ENCODE assay signal across 8 cellular contexts in the genomic region with DNA sequence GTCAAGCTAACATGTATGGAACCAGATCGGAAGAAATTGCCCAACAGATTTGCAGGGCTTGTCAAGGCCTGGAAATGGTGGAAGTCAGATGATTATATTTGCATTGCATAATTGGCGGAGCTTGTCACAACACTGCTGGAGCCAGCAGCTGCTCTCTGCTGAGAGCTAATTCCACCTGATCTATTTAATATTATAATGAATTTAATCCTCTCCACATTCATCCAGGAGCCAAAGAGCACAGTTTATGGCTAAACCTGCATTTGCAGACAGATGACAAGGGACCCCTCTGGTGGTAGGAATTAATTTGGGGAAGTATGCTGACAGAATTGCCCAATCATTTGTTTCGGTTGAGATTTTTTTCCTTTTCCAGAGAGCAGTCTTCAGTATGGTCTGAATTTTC.
DNase-seq lines count a peak whose midpoint lies in the region; ATAC-seq and TF ChIP-seq lines count a peak whose summit lies in the region.

No MANE protein-coding gene starts in this region.

- no peak overlapping the region for H2AFZ ChIP-seq in SK-N-SH (ENCODE audit: low read depth)

- DNase-seq in BE2C, result peak; percentile 52
- DNase-seq in NB4 (ENCODE audit: low read depth), result peak; percentile 25
- DNase-seq in SK-N-SH, result peak; percentile 22
- no peak for DNase-seq in left lobe of liver (ENCODE audit: low spot score)
- no peak for DNase-seq in activated naive CD4-positive, alpha-beta T cell treated with anti-CD3 and anti-CD28 coated beads, Interleukin-2, amount 50 U/mL, for 16 hours
- DNase-seq in activated CD4-positive, alpha-beta T cell treated with anti-CD3 and anti-CD28 coated beads for 36 hours, result no peak
- DNase-seq in stimulated activated CD4-positive, alpha-beta T cell treated with anti-CD3 and anti-CD28 coated beads, Interleukin-12 subunit alpha, Interleukin-12 subunit beta, amount 100 ng/mL, for 4 hours, result no peak

- H3K36me3 ChIP-seq in BE2C, result no peaks in the 10 kb centered on the region
- no peaks in the 10 kb centered on the region for H3K36me3 ChIP-seq in SK-N-SH (replicated peaks in 1 of 2; ENCODE audit: control insufficient read depth in 1 of 2, insufficient read depth in 2 of 2, low read length in 1 of 2)

- no peak overlapping the region for H3K4me2 ChIP-seq in SK-N-SH

- peak; percentile 52 for ATAC-seq in left lobe of liver
- no peak for ATAC-seq in HG03280 (IDR thresholded peaks at IDR 0.05; ENCODE audit: unreplicated experiment)
- no peak for ATAC-seq in activated CD4-positive, alpha-beta T cell treated with anti-CD3 and anti-CD28 coated beads for 36 hours

- H3K9me3 ChIP-seq in BE2C (no peaks in the 10 kb centered on the region), SK-N-SH (no peaks in the 10 kb centered on the region)

- POLR2A ChIA-PET in SK-N-SH (lab: Yijun Ruan, JAX), result no interaction called here
- POLR2A ChIA-PET in activated CD4-positive, alpha-beta T cell treated with anti-CD3 and anti-CD28 coated beads for 36 hours (lab: Charles Lee), result no interaction called here

- H3F3A ChIP-seq in SK-N-SH (replicated peaks; ENCODE audit: insufficient read depth), result no peaks in the 10 kb centered on the region

- H3K9me2 ChIP-seq in SK-N-SH, result no peaks in the 10 kb centered on the region

- H3K9me3 Mint-ChIP-seq in activated CD4-positive, alpha-beta T cell treated with anti-CD3 and anti-CD28 coated beads for 36 hours (ENCODE audit: low read depth), result no peaks in the 10 kb centered on the region

- no peaks in the 10 kb centered on the region for H3K79me2 ChIP-seq in SK-N-SH (ENCODE audit: insufficient read depth)

- H3K27me3 ChIP-seq in BE2C, result no peaks in the 10 kb centered on the region
- H3K27me3 ChIP-seq in SK-N-SH (ENCODE audit: insufficient read depth), result no peaks in the 10 kb centered on the region

- peak overlapping the region in 1 of 2 experiments; percentile 67; a peak in 2 of 4 replicates for H3K27ac ChIP-seq in SK-N-SH (ENCODE audit: low read depth in 2 of 2, low read length in 1 of 2)

- TF ChIP-seq POLR2A in NB4 (IDR thresholded peaks at IDR 0.05; ENCODE audit: extremely low read depth, insufficient read length), result no peak

- H3K4me3 Mint-ChIP-seq in activated CD4-positive, alpha-beta T cell treated with anti-CD3 and anti-CD28 coated beads for 36 hours, result no peak overlapping the region

- no peaks in the 10 kb centered on the region for H3K4me1 Mint-ChIP-seq in activated CD4-positive, alpha-beta T cell treated with anti-CD3 and anti-CD28 coated beads for 36 hours

- TF ChIP-seq CTCF in BE2C (IDR thresholded peaks at IDR 0.05; ENCODE audit: low read depth, low read length) (peak; percentile 74), NB4 (IDR thresholded peaks at IDR 0.05; ENCODE audit: low read depth, low read length) (no peak), SK-N-SH (IDR thresholded peaks at IDR 0.05) (peak; percentile 56)

- no peak overlapping the region for H3K9ac ChIP-seq in SK-N-SH

- no peak for TF ChIP-seq EP300 in SK-N-SH (IDR thresholded peaks at IDR 0.05; ENCODE audit: borderline replicate concordance in 1 of 2, low read depth in 1 of 2, low read length in 1 of 2)

- H3K27ac Mint-ChIP-seq in activated CD4-positive, alpha-beta T cell treated with anti-CD3 and anti-CD28 coated beads for 36 hours, result no peak overlapping the region

- CTCF ChIA-PET in SK-N-SH (lab: Yijun Ruan, JAX), result interaction anchor here (0.7 to 2.1 kb wide), 18 partner anchors 10 to 669 kb away, joined by 3 to 11 read pairs (median 4); no protein-coding TSS in a partner anchor
- CTCF ChIA-PET in activated CD4-positive, alpha-beta T cell treated with anti-CD3 and anti-CD28 coated beads for 36 hours (lab: Charles Lee), result no interaction called here

- H3K36me3 Mint-ChIP-seq in activated CD4-positive, alpha-beta T cell treated with anti-CD3 and anti-CD28 coated beads for 36 hours (ENCODE audit: low read depth), result no peaks in the 10 kb centered on the region

- H3K4me1 ChIP-seq in BE2C (peaks cover 18% of the 10 kb centered on the region), SK-N-SH (ENCODE audit: control insufficient read depth in 1 of 2, insufficient read depth in 2 of 2, low read depth in 1 of 2, low read length in 1 of 2) (peaks cover 0 to 7% of the 10 kb centered on the region in 2 experiments; a peak in 2 of 4 replicates)

- no peaks in the 10 kb centered on the region for H4K20me1 ChIP-seq in SK-N-SH (ENCODE audit: insufficient read depth)

- intact Hi-C loops in activated CD4-positive, alpha-beta T cell treated with anti-CD3 and anti-CD28 coated beads for 36 hours (cut with DNase I, micrococcal nuclease), result no loop called here

- no peaks in the 10 kb centered on the region for H3K27me3 Mint-ChIP-seq in activated CD4-positive, alpha-beta T cell treated with anti-CD3 and anti-CD28 coated beads for 36 hours

- peak; percentile 73 for TF ChIP-seq RAD21 in SK-N-SH (IDR thresholded peaks at IDR 0.05; ENCODE audit: low read length)

- 81% methylated on average over 3 of the region's 3 CpGs for WGBS in SK-N-SH (ENCODE audit: low lambda C conversion rate)

- H3K4me3 ChIP-seq in BE2C (ENCODE audit: low read depth, low read length) (no peak overlapping the region), NB4 (ENCODE audit: low read depth, low read length) (no peak overlapping the region), SK-N-SH (ENCODE audit: low read depth in 2 of 2, low read length in 1 of 2) (no peak overlapping the region)

TF ChIP-seq in SK-N-SH, 30 proteins besides CTCF, POLR2A, EP300 and RAD21:
- no peak for TF ChIP-seq USF1 (IDR thresholded peaks at IDR 0.05; ENCODE audit: borderline replicate concordance, low read depth)
- peak; percentile 41 for TF ChIP-seq SMC3 (IDR thresholded peaks at IDR 0.05; ENCODE audit: low read depth, low read length)

Comparison
In these comparisons a context has a peak if more than half of its experiments do, and no peak if none do; other contexts are left out.
1. DNase-seq: peak in BE2C (single experiment), NB4 (single experiment) and SK-N-SH (single experiment); none in left lobe of liver (single experiment), activated naive CD4-positive, alpha-beta T cell treated with anti-CD3 and anti-CD28 coated beads, Interleukin-2, amount 50 U/mL, for 16 hours (single experiment), activated CD4-positive, alpha-beta T cell treated with anti-CD3 and anti-CD28 coated beads for 36 hours (single experiment) and stimulated activated CD4-positive, alpha-beta T cell treated with anti-CD3 and anti-CD28 coated beads, Interleukin-12 subunit alpha, Interleukin-12 subunit beta, amount 100 ng/mL, for 4 hours (single experiment).